ENCODE assay signal across 8 cellular contexts in genomic region chr14:23307146-23307447, GRCh38. TPM values are rescaled to one million over a fixed set of nuclear protein-coding genes. Genes with fewer than 3 reads are reported as not detected.
DNase-seq lines count a peak whose midpoint lies in the region; ATAC-seq and TF ChIP-seq lines count a peak whose summit lies in the region.

No MANE protein-coding gene starts in this region.

- H3K4me3 ChIP-seq in H7 (ENCODE audit: insufficient read depth, low read depth, low read length): peak overlapping the region; percentile 89
- H3K4me3 ChIP-seq in iPS DF 6.9 (ENCODE audit: low read length): peak overlapping the region; percentile 83
- peak overlapping the region; percentile 82 for H3K4me3 ChIP-seq in skeletal muscle satellite cell (ENCODE audit: low read length)

- H3K4me2 ChIP-seq in skeletal muscle satellite cell (ENCODE audit: low read length): peak overlapping the region; percentile 87

- WGBS in iPS DF 6.9 (ENCODE audit: insufficient coverage, insufficient read length): no CpG with 5 or more reads among the region's 3 CpGs

- ATAC-seq in activated CD8-positive, alpha-beta T cell treated with anti-CD3 and anti-CD28 coated beads for 36 hours: no peak
- ATAC-seq in HG02852 (IDR thresholded peaks at IDR 0.05; ENCODE audit: unreplicated experiment) (no peak), GM19397 (IDR thresholded peaks at IDR 0.05; ENCODE audit: unreplicated experiment) (no peak)

- H3K27me3 ChIP-seq in H7 (ENCODE audit: control insufficient read depth, insufficient read depth, low read length): peaks cover 7% of the 10 kb centered on the region
- peaks cover 2% of the 10 kb centered on the region; the same call in 1 of the 2 replicates for H3K27me3 ChIP-seq in iPS DF 6.9 (ENCODE audit: control insufficient read depth, insufficient read depth, low read length)
- no peaks in the 10 kb centered on the region for H3K27me3 ChIP-seq in skeletal muscle satellite cell (ENCODE audit: control insufficient read depth, insufficient read depth, low read length)

- H3K36me3 ChIP-seq in H7 (replicated peaks; ENCODE audit: control insufficient read depth, insufficient read depth, low read length) (peaks cover 7% of the 10 kb centered on the region), iPS DF 6.9 (ENCODE audit: control insufficient read depth, insufficient read depth, low read length) (peaks cover 7% of the 10 kb centered on the region; the same call in 1 of the 2 replicates), skeletal muscle satellite cell (ENCODE audit: insufficient read depth, low read length) (peaks cover 41% of the 10 kb centered on the region)

- H3K4me3 Mint-ChIP-seq in activated CD8-positive, alpha-beta T cell treated with anti-CD3 and anti-CD28 coated beads for 36 hours: peak overlapping the region; percentile 9

- H3K27me3 Mint-ChIP-seq in activated CD8-positive, alpha-beta T cell treated with anti-CD3 and anti-CD28 coated beads for 36 hours: peaks cover 25% of the 10 kb centered on the region

- peaks cover 6% of the 10 kb centered on the region for H3K4me1 Mint-ChIP-seq in activated CD8-positive, alpha-beta T cell treated with anti-CD3 and anti-CD28 coated beads for 36 hours (ENCODE audit: low read depth)

- H3K9ac ChIP-seq in skeletal muscle satellite cell (ENCODE audit: low read depth, low read length): peak overlapping the region; percentile 98

- no peaks in the 10 kb centered on the region for H3K4me1 ChIP-seq in iPS DF 6.9 (ENCODE audit: control insufficient read depth, insufficient read depth, low read length)
- peaks cover 31% of the 10 kb centered on the region for H3K4me1 ChIP-seq in skeletal muscle satellite cell (ENCODE audit: control insufficient read depth, insufficient read depth, low read length)

- DNase-seq in H7 (no peak), iPS DF 6.9 (ENCODE audit: low read depth, low spot score) (no peak), NCI-H2107 (lab: John Stamatoyannopoulos, UW) (no peak)
- DNase-seq in activated CD8-positive, alpha-beta T cell treated with anti-CD3 and anti-CD28 coated beads for 36 hours: no peak
- no peak for DNase-seq in activated CD4-positive, alpha-beta T cell treated with anti-CD3 and anti-CD28 coated beads, Interleukin-2, amount 50 U/mL, for 4 hours

- intact Hi-C loops in activated CD8-positive, alpha-beta T cell treated with anti-CD3 and anti-CD28 coated beads for 36 hours (cut with micrococcal nuclease): no loop called here

- CTCF ChIA-PET in activated CD8-positive, alpha-beta T cell treated with anti-CD3 and anti-CD28 coated beads for 36 hours (lab: Charles Lee): interaction anchor here (2.3 kb wide), 1 partner anchor 14 kb away, joined by 7 read pairs; the partner anchor contains the start of gene PABPN1

- no peak overlapping the region for H3K27ac ChIP-seq in iPS DF 6.9 (ENCODE audit: low read length)

- peaks cover 3% of the 10 kb centered on the region for H3K36me3 Mint-ChIP-seq in activated CD8-positive, alpha-beta T cell treated with anti-CD3 and anti-CD28 coated beads for 36 hours (ENCODE audit: low read depth)

- no peaks in the 10 kb centered on the region for H3K9me3 Mint-ChIP-seq in activated CD8-positive, alpha-beta T cell treated with anti-CD3 and anti-CD28 coated beads for 36 hours

- H3K27ac Mint-ChIP-seq in activated CD8-positive, alpha-beta T cell treated with anti-CD3 and anti-CD28 coated beads for 36 hours: no peak overlapping the region

- POLR2A ChIA-PET in activated CD8-positive, alpha-beta T cell treated with anti-CD3 and anti-CD28 coated beads for 36 hours (lab: Charles Lee): interaction anchor here (6.4 kb wide), 1 partner anchor 15 kb away, joined by 40 read pairs; the partner anchor contains the start of gene PABPN1

- TF ChIP-seq CTCF in activated CD8-positive, alpha-beta T cell treated with anti-CD3 and anti-CD28 coated beads for 36 hours (IDR thresholded peaks at IDR 0.05): no peak

- H3K9me3 ChIP-seq in iPS DF 6.9 (ENCODE audit: control insufficient read depth, insufficient read depth, low read length): no peaks in the 10 kb centered on the region
- H3K9me3 ChIP-seq in skeletal muscle satellite cell (replicated peaks; ENCODE audit: low read length): no peaks in the 10 kb centered on the region

RNA-seq across cellular contexts. Expression of gene BCL2L2, which starts 0.5 kb away (rescaled TPM):
- 8.8 and 14.2 TPM in 2 replicates for total RNA-seq in H7 (2014; rRNA removed; shearing (Covaris generic))
- total RNA-seq in activated CD8-positive, alpha-beta T cell treated with anti-CD3 and anti-CD28 coated beads for 36 hours: 1 to 10 TPM; 1.1 to 1.3 TPM
- total RNA-seq in skeletal muscle satellite cell (2012; rRNA removed): 15.1 and 17.0 TPM in 2 replicates

RNA-seq across cellular contexts. Expression of gene PPP1R3E, which starts 4.4 kb away (rescaled TPM):
- total RNA-seq in H7 (2014; rRNA removed; shearing (Covaris generic)): 1.0 and 2.0 TPM in 2 replicates
- 10 to 100 TPM; 43.9 to 47.9 TPM for total RNA-seq in activated CD8-positive, alpha-beta T cell treated with anti-CD3 and anti-CD28 coated beads for 36 hours
- total RNA-seq in skeletal muscle satellite cell (2012; rRNA removed): 3.1 and 3.3 TPM in 2 replicates

RNA-seq across cellular contexts. Expression of gene PABPN1, which starts 14.2 kb away (rescaled TPM):
- 143 and 174 TPM in 2 replicates for total RNA-seq in H7 (2014; rRNA removed; shearing (Covaris generic))
- total RNA-seq in activated CD8-positive, alpha-beta T cell treated with anti-CD3 and anti-CD28 coated beads for 36 hours: 100 to 1,000 TPM; 258 to 260 TPM
- total RNA-seq in skeletal muscle satellite cell (2012; rRNA removed): 41.1 and 49.9 TPM in 2 replicates

RNA-seq across cellular contexts. Expression of gene HOMEZ, which starts 21.2 kb away (rescaled TPM):
- 5.9 and 7.8 TPM in 2 replicates for total RNA-seq in H7 (2014; rRNA removed; shearing (Covaris generic))
- 10 to 100 TPM; 10.9 to 11.8 TPM for total RNA-seq in activated CD8-positive, alpha-beta T cell treated with anti-CD3 and anti-CD28 coated beads for 36 hours
- 5.1 and 6.3 TPM in 2 replicates for total RNA-seq in skeletal muscle satellite cell (2012; rRNA removed)

RNA-seq across cellular contexts. Expression of gene SLC22A17, which starts 45.6 kb away (rescaled TPM):
- total RNA-seq in H7 (2014; rRNA removed; shearing (Covaris generic)): 32.9 and 37.2 TPM in 2 replicates
- 1 to 10 TPM; 2.3 TPM for total RNA-seq in activated CD8-positive, alpha-beta T cell treated with anti-CD3 and anti-CD28 coated beads for 36 hours
- total RNA-seq in skeletal muscle satellite cell (2012; rRNA removed): 7.6 and 10.5 TPM in 2 replicates

Comparison
In these comparisons a context has a peak if more than half of its experiments do, and no peak if none do; other contexts are left out.
1. RNA of gene PPP1R3E, which starts 4.4 kb away (total RNA-seq): 43.9 to 47.9 TPM in activated CD8-positive, alpha-beta T cell treated with anti-CD3 and anti-CD28 coated beads for 36 hours; 1.0 to 2.0 TPM in H7; every median in the first group is over 10 times any median in the second.
2. Peak in every context shown above with its lines, with median percentiles within 50 percentile points of each other: H3K4me3 ChIP-seq.